Comparison of ENCODE assay signal across 35 cellular contexts in the genomic region with DNA sequence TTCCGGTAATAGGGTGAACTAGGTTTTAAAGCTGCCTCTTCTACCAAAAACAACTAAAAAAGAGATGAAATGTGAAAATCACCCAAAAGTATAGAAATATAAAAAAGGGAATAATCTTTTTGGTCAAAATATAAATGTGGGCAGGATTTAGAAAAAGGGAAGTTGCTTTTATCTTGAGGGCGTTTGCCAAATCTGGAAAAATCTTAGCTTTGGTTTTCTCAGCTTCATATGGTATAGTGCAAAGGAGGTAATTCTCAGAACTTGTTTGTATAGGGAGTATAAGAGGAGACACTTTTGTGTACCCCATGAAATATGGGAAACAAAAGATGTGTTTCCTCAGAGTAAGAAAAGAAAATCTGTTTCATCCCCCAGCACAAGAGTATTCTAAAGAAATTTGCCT.
"Had no signal": no experiment of that assay in that cellular context is flagged by ENCODE, and none has a peak within 500 bp of the region (broad histone marks: within the 10 kb centered on the region; RNA-seq: fewer than 3 reads in every experiment).

No MANE protein-coding gene starts in this region.

- H3K9me3 ChIP-seq: ascending aorta had no signal

- H3K36me3 ChIP-seq: ascending aorta, cardiac muscle cell had no signal

- H3K4me1 ChIP-seq: ascending aorta had no signal

- H3K27ac Mint-ChIP-seq: activated B cell treated with CpG ODN at 0.5 μM for 24 hours; activated CD4-positive, alpha-beta memory T cell treated with anti-CD3 and anti-CD28 coated beads for 36 hours; activated CD4-positive, alpha-beta T cell treated with anti-CD3 and anti-CD28 coated beads, Interleukin-2, amount 10 ng/mL, durations not matched to agents 24 days and 14 days; activated CD8-positive, alpha-beta T cell treated with anti-CD3 and anti-CD28 coated beads for 36 hours; activated naive CD4-positive, alpha-beta T cell treated with anti-CD3 and anti-CD28 coated beads, Interleukin-2, amount 10 ng/mL, durations not matched to agents 7 days and 5 days; activated naive CD4-positive, alpha-beta T cell treated with anti-CD3 and anti-CD28 coated beads, Interleukin-2, amount 50 U/mL, for 24 hours; activated naive CD8-positive, alpha-beta T cell; activated naive CD8-positive, alpha-beta T cell treated with anti-CD3 and anti-CD28 coated beads, Interleukin-2, amount 10 ng/mL, durations not matched to agents 7 days and 5 days; activated naive CD8-positive, alpha-beta T cell treated with anti-CD3 and anti-CD28 coated beads, Interleukin-2, amount 50 U/mL, for 24 hours; activated T-cell treated with anti-CD3 and anti-CD28 coated beads, Interleukin-2, amount 50 U/mL, for 72 hours; activated T-helper 1 cell treated with anti-CD3 and anti-CD28 coated beads, Interleukin-12 subunit alpha, Interleukin-12 subunit beta, Interleukin-2, Interleukin-4 antibody, amounts not matched to agents 30 ng/mL and 10 ng/mL and 1 ng/mL, durations not matched to agents 14 hours and 24 hours and 36 hours; activated T-helper 17 cell treated with anti-CD3 and anti-CD28 coated beads, Interleukin-2, amount 50 U/mL, for 72 hours; brain; T-helper 1 cell treated with Interleukin-12 subunit alpha and Interleukin-12 subunit beta and Interleukin-4 antibody, amounts not matched to agents 30 μg/mL and 1 μg/mL, for 36 hours; T-helper 2 cell treated with Interferon-gamma antibody and Interleukin-4, amounts not matched to agents 5 μg/mL and 100 μg/mL, for 36 hours had no signal

- H3K9me3 Mint-ChIP-seq: activated B cell treated with CpG ODN at 0.5 μM for 24 hours; activated CD4-positive, alpha-beta memory T cell treated with anti-CD3 and anti-CD28 coated beads for 36 hours; central memory CD8-positive, alpha-beta T cell; T-helper 1 cell treated with Interleukin-12 subunit alpha and Interleukin-12 subunit beta and Interleukin-4 antibody, amounts not matched to agents 30 μg/mL and 1 μg/mL, for 36 hours had no signal

- DNase-seq: activated B cell treated with CpG ODN at 0.5 μM for 24 hours; activated CD4-positive, alpha-beta memory T cell treated with anti-CD3 and anti-CD28 coated beads for 36 hours; activated CD4-positive, alpha-beta T cell treated with anti-CD3 and anti-CD28 coated beads for 4 hours; activated CD4-positive, alpha-beta T cell treated with anti-CD3 and anti-CD28 coated beads, Interleukin-2, amount 10 ng/mL, durations not matched to agents 24 days and 14 days; activated CD4-positive, alpha-beta T cell treated with anti-CD3 and anti-CD28 coated beads, Interleukin-2, amount 50 U/mL, for 1 hour; activated CD4-positive, alpha-beta T cell treated with anti-CD3 and anti-CD28 coated beads, Interleukin-2, amount 50 U/mL, for 4 hours; activated CD4-positive, CD25-positive, alpha-beta regulatory T cell treated with anti-CD3 and anti-CD28 coated beads, Interleukin-2, amount 50 U/mL, for 72 hours; activated CD8-positive, alpha-beta memory T cell treated with anti-CD3 and anti-CD28 coated beads, Interleukin-2, amount 50 U/mL, for 4 hours; activated CD8-positive, alpha-beta T cell treated with anti-CD3 and anti-CD28 coated beads for 36 hours; activated effector memory CD4-positive, alpha-beta T cell treated with anti-CD3 and anti-CD28 coated beads, Interleukin-2, amount 50 U/mL, for 16 hours; activated naive CD4-positive, alpha-beta T cell treated with anti-CD3 and anti-CD28 coated beads, Interleukin-2, amount 10 ng/mL, durations not matched to agents 7 days and 5 days; activated naive CD4-positive, alpha-beta T cell treated with Interleukin-2 at 50 U/mL for 16 hours; activated naive CD8-positive, alpha-beta T cell treated with anti-CD3 and anti-CD28 coated beads, Interleukin-2, amount 10 ng/mL, durations not matched to agents 7 days and 5 days; activated naive CD8-positive, alpha-beta T cell treated with anti-CD3 and anti-CD28 coated beads, Interleukin-2, amount 50 U/mL, for 24 hours; activated T-cell treated with anti-CD3 and anti-CD28 coated beads for 4 hours; activated T-cell treated with anti-CD3 and anti-CD28 coated beads, Interleukin-2, amount 50 U/mL, for 1 hour; activated T-cell treated with anti-CD3 and anti-CD28 coated beads, Interleukin-2, amount 50 U/mL, for 4 hours; activated T-cell treated with anti-CD3 and anti-CD28 coated beads, Interleukin-2, amount 50 U/mL, for 72 hours; amygdala; anterior cingulate cortex; caudate nucleus; cerebellar nuclear complex; T-helper 2 cell; T-helper 9 cell had no signal

- H3K27me3 Mint-ChIP-seq: activated B cell treated with CpG ODN at 0.5 μM for 24 hours; activated CD4-positive, alpha-beta memory T cell treated with anti-CD3 and anti-CD28 coated beads for 36 hours; activated naive CD8-positive, alpha-beta T cell; activated T-helper 17 cell treated with anti-CD3 and anti-CD28 coated beads, Interleukin-2, amount 50 U/mL, for 72 hours; brain had no signal

- H3K4me1 Mint-ChIP-seq: activated CD4-positive, alpha-beta T cell treated with anti-CD3 and anti-CD28 coated beads, Interleukin-2, amount 10 ng/mL, durations not matched to agents 24 days and 14 days; activated naive CD4-positive, alpha-beta T cell treated with anti-CD3 and anti-CD28 coated beads, Interleukin-2, amount 10 ng/mL, durations not matched to agents 7 days and 5 days; activated naive CD4-positive, alpha-beta T cell treated with anti-CD3 and anti-CD28 coated beads, Interleukin-2, amount 50 U/mL, for 24 hours; activated naive CD8-positive, alpha-beta T cell treated with anti-CD3 and anti-CD28 coated beads, Interleukin-2, amount 10 ng/mL, durations not matched to agents 7 days and 5 days; activated T-helper 17 cell treated with anti-CD3 and anti-CD28 coated beads, Interleukin-2, amount 50 U/mL, for 72 hours; central memory CD8-positive, alpha-beta T cell had no signal

- ATAC-seq: activated CD8-positive, alpha-beta T cell treated with anti-CD3 and anti-CD28 coated beads for 36 hours; activated naive CD8-positive, alpha-beta T cell treated with anti-CD3 and anti-CD28 coated beads, Interleukin-2, amount 50 U/mL, for 24 hours; activated T-cell treated with anti-CD3 and anti-CD28 coated beads, Interleukin-2, amount 50 U/mL, for 4 hours; activated T-cell treated with anti-CD3 and anti-CD28 coated beads, Interleukin-2, amount 50 U/mL, for 72 hours; activated T-helper 17 cell treated with anti-CD3 and anti-CD28 coated beads, Interleukin-2, amount 50 U/mL, for 72 hours had no signal

- H3K4me3 Mint-ChIP-seq: activated B cell treated with CpG ODN at 0.5 μM for 24 hours; activated CD4-positive, alpha-beta memory T cell treated with anti-CD3 and anti-CD28 coated beads for 36 hours; activated CD4-positive, alpha-beta T cell treated with anti-CD3 and anti-CD28 coated beads, Interleukin-2, amount 10 ng/mL, durations not matched to agents 24 days and 14 days; activated CD8-positive, alpha-beta T cell treated with anti-CD3 and anti-CD28 coated beads for 36 hours; activated naive CD4-positive, alpha-beta T cell treated with anti-CD3 and anti-CD28 coated beads, Interleukin-2, amount 10 ng/mL, durations not matched to agents 7 days and 5 days; activated naive CD4-positive, alpha-beta T cell treated with anti-CD3 and anti-CD28 coated beads, Interleukin-2, amount 50 U/mL, for 24 hours; activated naive CD8-positive, alpha-beta T cell; activated naive CD8-positive, alpha-beta T cell treated with anti-CD3 and anti-CD28 coated beads, Interleukin-2, amount 10 ng/mL, durations not matched to agents 7 days and 5 days; activated naive CD8-positive, alpha-beta T cell treated with anti-CD3 and anti-CD28 coated beads, Interleukin-2, amount 50 U/mL, for 24 hours; activated T-cell treated with anti-CD3 and anti-CD28 coated beads, Interleukin-2, amount 50 U/mL, for 4 hours; activated T-cell treated with anti-CD3 and anti-CD28 coated beads, Interleukin-2, amount 50 U/mL, for 72 hours; activated T-helper 1 cell treated with anti-CD3 and anti-CD28 coated beads, Interleukin-12 subunit alpha, Interleukin-12 subunit beta, Interleukin-2, Interleukin-4 antibody, amounts not matched to agents 30 ng/mL and 10 ng/mL and 1 ng/mL, durations not matched to agents 14 hours and 24 hours and 36 hours; activated T-helper 17 cell treated with anti-CD3 and anti-CD28 coated beads, Interleukin-2, amount 50 U/mL, for 72 hours; brain; central memory CD8-positive, alpha-beta T cell; T-helper 1 cell treated with Interleukin-12 subunit alpha and Interleukin-12 subunit beta and Interleukin-4 antibody, amounts not matched to agents 30 μg/mL and 1 μg/mL, for 36 hours; T-helper 2 cell treated with Interferon-gamma antibody and Interleukin-4, amounts not matched to agents 5 μg/mL and 100 μg/mL, for 36 hours had no signal

- H3K4me3 ChIP-seq: ascending aorta, cardiac muscle cell had no signal

- H3K27me3 ChIP-seq: ascending aorta, cardiac muscle cell had no signal

- H3K27ac ChIP-seq: ascending aorta, cardiac muscle cell, VCaP had no signal
